In the genomic region with DNA sequence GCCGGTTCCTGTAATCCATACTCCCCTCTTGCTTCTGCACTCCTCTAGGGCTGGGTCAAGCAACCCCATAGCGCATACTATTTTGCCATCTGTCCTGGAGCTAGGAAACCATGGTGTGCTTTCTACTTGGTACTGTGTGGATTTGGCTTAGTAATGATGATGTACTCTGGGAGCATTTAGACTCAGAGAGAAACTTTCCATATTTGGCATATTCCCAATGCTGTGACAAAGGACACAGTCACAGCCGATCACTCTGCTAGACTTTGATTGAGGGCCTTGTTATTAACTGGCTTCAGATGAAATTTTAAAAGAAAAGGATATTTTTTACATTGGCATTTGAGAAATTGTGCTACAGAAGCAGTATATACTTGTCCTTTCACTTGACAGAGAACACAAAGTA, we compare ENCODE assay signal across 19 cellular contexts.
DNase-seq lines count a peak whose midpoint lies in the region; ATAC-seq and TF ChIP-seq lines count a peak whose summit lies in the region.
"Had no signal": no experiment of that assay in that cellular context is flagged by ENCODE, and none has a peak within 500 bp of the region (broad histone marks: within the 10 kb centered on the region; RNA-seq: fewer than 3 reads in every experiment).

No MANE protein-coding gene starts in this region.

- H3K4me1 ChIP-seq in SJCRH30, result no peaks in the 10 kb centered on the region
- H3K4me1 ChIP-seq: Caco-2 had no signal

- H3K27ac ChIP-seq in dorsolateral prefrontal cortex, result peak overlapping the region in 40 of 59 donors; percentile 0 to 79 (median 49)
- no peak overlapping the region for H3K27ac ChIP-seq in SJCRH30
- H3K27ac ChIP-seq: C4-2B, GM23248 had no signal

- DNase-seq in dorsolateral prefrontal cortex (no peak), medulla oblongata (ENCODE audit: extremely low spot score) (peak; percentile 80), sciatic nerve (ENCODE audit: low spot score) (no peak), SJCRH30 (no peak)
- DNase-seq in activated T-cell treated with anti-CD3 and anti-CD28 coated beads, Interleukin-2, amount 50 U/mL, for 48 hours, result no peak
- DNase-seq: ACHN; Caco-2; CD4-positive, alpha-beta T cell; DMS153; DMS79; GF-D8; GM23248; HFFc6; KBM-7 had no signal

- intact Hi-C loops in dorsolateral prefrontal cortex (cut with DNase I), result no loop called here
- intact Hi-C loops in sciatic nerve (cut with DNase I), result no loop called here

- TF ChIP-seq CTCF in dorsolateral prefrontal cortex (IDR thresholded peaks at IDR 0.05 in 54 of 56, conservative IDR thresholded peaks at IDR 0.05 in 2 of 56; ENCODE audit: low read depth in 1 of 56, partially characterized antibody in 56 of 56), result peak in 1 of 56 donors; percentile 13

- H3K4me3 ChIP-seq in dorsolateral prefrontal cortex, result no peak overlapping the region
- H3K4me3 ChIP-seq in SJCRH30, result no peak overlapping the region
- H3K4me3 ChIP-seq: GM23248 had no signal

- peaks cover 0 to 1% (median 0%) of the 10 kb centered on the region in 45 donors for H3K27me3 ChIP-seq in dorsolateral prefrontal cortex
- H3K27me3 ChIP-seq in SJCRH30, result 0 out of 2 replicates have a peak, but pooled peaks cover 5% of the 10 kb centered on the region

- no peaks in the 10 kb centered on the region for H3K36me3 ChIP-seq in SJCRH30

- H3K9me3 ChIP-seq in SJCRH30 (replicated peaks), result no peaks in the 10 kb centered on the region
- H3K9me3 ChIP-seq: Caco-2 had no signal

- ATAC-seq in sciatic nerve, result peak; percentile 58
- ATAC-seq in GM19467 (IDR thresholded peaks at IDR 0.05; ENCODE audit: unreplicated experiment), result no peak
- no peak for ATAC-seq in HG02970 (IDR thresholded peaks at IDR 0.05; ENCODE audit: low FRiP score, unreplicated experiment)
- ATAC-seq: HCT116, HepG2 had no signal
